In the genomic region with DNA sequence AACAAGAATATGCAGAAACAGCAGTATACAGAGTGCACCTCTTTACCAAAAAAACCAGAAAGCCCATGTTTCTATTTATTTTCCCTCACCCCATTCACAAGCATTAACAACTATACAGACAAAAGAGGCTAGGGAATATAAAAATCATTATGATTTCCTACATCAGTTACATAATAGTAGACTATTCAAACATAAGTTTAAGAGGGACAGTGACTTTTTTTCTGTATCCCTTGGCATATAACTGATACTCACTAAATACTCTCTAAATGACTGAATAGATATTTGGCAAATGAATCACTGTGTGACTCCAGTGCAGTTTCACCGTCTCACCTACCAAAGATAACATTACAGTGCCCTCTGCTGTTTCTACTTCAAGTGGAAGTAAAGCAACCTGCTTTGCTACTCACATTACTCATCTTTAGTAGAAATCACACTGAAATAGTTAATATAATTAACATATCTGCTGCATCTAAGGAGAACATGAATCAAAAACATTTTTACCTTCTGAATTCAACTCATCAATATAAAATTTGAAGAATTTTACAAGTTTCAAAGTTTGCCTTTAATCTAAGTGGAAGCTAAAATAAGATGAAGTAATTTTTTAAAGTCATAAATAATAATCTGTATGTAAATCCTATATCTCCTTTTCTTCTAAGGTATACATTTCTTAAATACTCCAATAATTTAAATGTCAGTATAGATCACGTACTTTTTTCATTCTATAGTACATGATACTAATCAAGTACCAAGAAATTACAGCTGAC, we compare ENCODE assay signal across 8 cellular contexts.
DNase-seq lines count a peak whose midpoint lies in the region; ATAC-seq and TF ChIP-seq lines count a peak whose summit lies in the region.

No MANE protein-coding gene starts in this region.

- ATAC-seq in GM18858 (IDR thresholded peaks at IDR 0.05; ENCODE audit: unreplicated experiment) (peak; percentile 97), HG02970 (IDR thresholded peaks at IDR 0.05; ENCODE audit: low FRiP score, unreplicated experiment) (peak; percentile 76)

- CTCF ChIA-PET in CD4-positive, alpha-beta memory T cell (lab: Charles Lee; ENCODE audit: partially characterized antibody): interaction anchor here (0.6 to 4.6 kb wide), 44 partner anchors 9 to 972 kb away, joined by 3 to 35 read pairs (median 4); a partner anchor contains a TSS

- TF ChIP-seq CTCF in esophagus squamous epithelium (IDR thresholded peaks at IDR 0.05) (peak in 5 of 6 experiments; percentile 36 to 80 (median 62)), neural cell (IDR thresholded peaks at IDR 0.05; ENCODE audit: poor library complexity, severe bottlenecking) (peak; percentile 76)

- H3K9me2 ChIP-seq in neural cell (ENCODE audit: insufficient read depth, low read length): no peaks in the 10 kb centered on the region

- intact Hi-C loops in CD4-positive, alpha-beta memory T cell (cut with micrococcal nuclease): loop anchor here (1.0 to 5.0 kb wide), 9 partner anchors 58 to 1121 kb away; a partner anchor contains a TSS
- intact Hi-C loops in esophagus squamous epithelium (cut with DNase I): loop anchor here (10.0 kb wide), 1 partner anchor 101 kb away; no protein-coding TSS in a partner anchor

- no peak for TF ChIP-seq EP300 in neural cell (conservative IDR thresholded peaks at IDR 0.05; ENCODE audit: poor library complexity, severe bottlenecking)

- POLR2A ChIA-PET in CD4-positive, alpha-beta memory T cell (lab: Charles Lee; ENCODE audit: partially characterized antibody): interaction anchor here (0.9 to 5.2 kb wide), 5 partner anchors 103 to 435 kb away, joined by 4 to 44 read pairs (median 11); a partner anchor contains a TSS

- H3K4me1 Mint-ChIP-seq in CD4-positive, alpha-beta memory T cell: peaks cover 26 to 55% (median 33%) of the 10 kb centered on the region in 4 donors

- peak; percentile 75 for TF ChIP-seq RAD21 in neural cell (conservative IDR thresholded peaks at IDR 0.05)

- peak in 4 of 5 donors; percentile 44 to 56 (median 51) for DNase-seq in CD4-positive, alpha-beta memory T cell
- DNase-seq in NCI-H1436 treated with DMSO at 0.1 percent for 48 hours (lab: John Stamatoyannopoulos, UW) (peak; percentile 12), T1000 (lab: John Stamatoyannopoulos, UW) (peak; percentile 12), esophagus squamous epithelium (lab: John Stamatoyannopoulos, UW) (no peak), SKM-1 treated with dmso at 0.1 percent for 144 hours (lab: John Stamatoyannopoulos, UW; ENCODE audit: unreplicated experiment) (no peak)

- H4K20me1 ChIP-seq in neural cell (ENCODE audit: insufficient read depth): no peaks in the 10 kb centered on the region

- no peaks in the 10 kb centered on the region for H3K27me3 Mint-ChIP-seq in CD4-positive, alpha-beta memory T cell

- no peak for TF ChIP-seq POLR2A in esophagus squamous epithelium (IDR thresholded peaks at IDR 0.05)

- H3K9ac ChIP-seq in neural cell (ENCODE audit: low read length): no peak overlapping the region

- 40 to 43% methylated on average over 2 of the region's 2 CpGs for WGBS in esophagus squamous epithelium, 2 donors

- H3K9me3 ChIP-seq in CD4-positive, alpha-beta memory T cell (ENCODE audit: control insufficient read depth in 1 of 2, low read length in 2 of 2): no peaks in the 10 kb centered on the region
- H3K9me3 ChIP-seq in esophagus squamous epithelium (no peaks in the 10 kb centered on the region), neural cell (ENCODE audit: low read length) (no peaks in the 10 kb centered on the region)

- no peak overlapping the region for H2AFZ ChIP-seq in neural cell (ENCODE audit: low read depth, low read length)

- no peaks in the 10 kb centered on the region for H3K79me2 ChIP-seq in neural cell (replicated peaks; ENCODE audit: insufficient read depth, low read length)

- H3K36me3 ChIP-seq in CD4-positive, alpha-beta memory T cell (ENCODE audit: insufficient read depth, low read length): peaks cover 2% of the 10 kb centered on the region
- H3K36me3 ChIP-seq in esophagus squamous epithelium (no peaks in the 10 kb centered on the region), neural cell (ENCODE audit: insufficient read depth, low read length) (no peaks in the 10 kb centered on the region)

- H3K27me3 ChIP-seq in CD4-positive, alpha-beta memory T cell (ENCODE audit: insufficient read depth, low read length): no peaks in the 10 kb centered on the region
- H3K27me3 ChIP-seq in esophagus squamous epithelium: no peaks in the 10 kb centered on the region
- no peaks in the 10 kb centered on the region for H3K27me3 ChIP-seq in neural cell (ENCODE audit: insufficient read depth, low read depth, low read length)

- no peak overlapping the region for H3K4me3 Mint-ChIP-seq in CD4-positive, alpha-beta memory T cell

- H3F3A ChIP-seq in neural cell (ENCODE audit: insufficient read depth, low read length, poor library complexity, severe bottlenecking): no peaks in the 10 kb centered on the region

- peak overlapping the region in 5 of 7 donors; percentile 30 to 88 (median 75) for H3K27ac Mint-ChIP-seq in CD4-positive, alpha-beta memory T cell

- H3K27ac ChIP-seq in CD4-positive, alpha-beta memory T cell (ENCODE audit: low read depth, low read length): no peak overlapping the region
- H3K27ac ChIP-seq in esophagus squamous epithelium (peak overlapping the region in 2 of 4 donors; percentile 4 to 38), neural cell (ENCODE audit: low read length) (no peak overlapping the region)

- H3K9me3 Mint-ChIP-seq in CD4-positive, alpha-beta memory T cell: no peaks in the 10 kb centered on the region

- peaks cover 42% of the 10 kb centered on the region for H3K4me1 ChIP-seq in CD4-positive, alpha-beta memory T cell (ENCODE audit: insufficient read depth, low read length)
- H3K4me1 ChIP-seq in esophagus squamous epithelium: peaks cover 0 to 20% (median 0%) of the 10 kb centered on the region in 3 donors

- H3K36me3 Mint-ChIP-seq in CD4-positive, alpha-beta memory T cell: peaks cover 14 to 16% of the 10 kb centered on the region in 2 donors

- H3K4me3 ChIP-seq in CD4-positive, alpha-beta memory T cell (ENCODE audit: low read length in 2 of 2): no peak overlapping the region
- H3K4me3 ChIP-seq in esophagus squamous epithelium (no peak overlapping the region), neural cell (ENCODE audit: low read length) (no peak overlapping the region)

- H3K4me2 ChIP-seq in neural cell (ENCODE audit: low read length): no peak overlapping the region

TF ChIP-seq in neural cell, 6 proteins besides CTCF, POLR2A, EP300 and RAD21:
- TF ChIP-seq POLR2AphosphoS5 (IDR thresholded peaks at IDR 0.05): no peak
- peak; percentile 71 for TF ChIP-seq SMC3 (conservative IDR thresholded peaks at IDR 0.05; ENCODE audit: poor library complexity)

Comparison
In these comparisons a context has a peak if more than half of its experiments do, and no peak if none do; other contexts are left out.
1. DNase-seq: peak in CD4-positive, alpha-beta memory T cell (4 of 5), NCI-H1436 treated with DMSO at 0.1 percent for 48 hours (single experiment) and T1000 (single experiment); none in esophagus squamous epithelium (single experiment) and SKM-1 treated with dmso at 0.1 percent for 144 hours (single experiment).